Comparison of ENCODE assay signal across 8 cellular contexts in the genomic region with DNA sequence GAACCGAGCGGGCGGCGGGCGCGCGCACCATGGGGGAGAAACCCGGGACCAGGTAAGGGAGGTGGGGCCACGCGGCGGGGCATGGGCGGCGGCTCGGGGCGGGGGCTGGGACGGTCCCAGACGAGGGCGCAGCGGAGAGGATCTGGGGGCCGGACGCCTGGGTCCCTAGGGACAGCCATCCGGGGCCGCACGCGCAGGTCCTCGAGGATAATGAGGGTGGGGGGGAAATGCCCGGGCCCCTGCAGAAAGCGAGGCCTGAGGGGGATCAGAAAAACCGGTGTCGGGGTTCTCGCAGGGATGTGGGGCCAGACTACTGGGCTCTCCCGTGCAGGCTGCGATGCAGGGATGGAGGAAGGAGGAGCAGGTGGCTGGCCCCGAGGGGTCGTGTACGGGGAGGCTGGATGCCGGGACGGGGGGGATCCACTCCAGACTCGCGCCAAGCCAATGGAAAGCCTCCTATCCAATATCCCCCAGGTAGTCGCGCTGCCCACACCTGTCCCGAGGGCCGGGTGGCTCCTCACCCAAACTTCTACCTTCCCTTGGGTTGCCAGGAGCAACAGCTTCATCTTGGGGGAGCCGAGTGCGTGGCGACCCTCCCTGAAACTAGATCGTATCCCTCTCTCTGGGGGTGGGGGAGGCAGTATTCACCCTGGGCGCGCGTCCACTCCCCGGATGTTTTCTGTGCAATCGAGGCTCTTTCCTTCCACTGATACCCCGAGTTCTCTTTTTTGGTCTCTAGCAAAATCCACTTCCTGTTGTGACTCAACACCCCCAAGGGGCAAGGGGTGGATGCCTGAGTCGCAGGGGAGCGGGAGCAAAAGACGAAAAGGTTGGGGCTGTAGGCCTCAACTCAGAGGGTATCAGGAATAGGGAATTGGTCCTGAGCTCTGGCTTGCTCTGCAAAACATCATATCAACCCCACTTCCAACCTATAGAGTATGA. TPM values are rescaled to one million over a fixed set of nuclear protein-coding genes. Genes with fewer than 3 reads are reported as not detected.
DNase-seq lines count a peak whose midpoint lies in the region; ATAC-seq and TF ChIP-seq lines count a peak whose summit lies in the region.

No MANE protein-coding gene starts in this region.

- intact Hi-C loops in activated B cell treated with CpG ODN at 0.5 μM for 24 hours (cut with micrococcal nuclease) (loop anchor here (1.0 to 5.0 kb wide), 13 partner anchors 20 to 775 kb away; partner anchors contain the start of genes CHRNE, DERL2, MED11 and MINK1), mucosa of descending colon (cut with DNase I, micrococcal nuclease) (no loop called here), testis (cut with DNase I; ENCODE audit: low total_unique reads) (no loop called here)
- intact Hi-C loops in dendritic cell treated with granulocyte-macrophage colony-stimulating factor and Interleukin-4, amounts not matched to agents 40 ng/mL and 50 ng/mL, for 4 days (cut with micrococcal nuclease): loop anchor here (1.0 to 2.0 kb wide), 3 partner anchors 20 to 86 kb away; partner anchors contain the start of genes MED11 and PSMB6

- H3K4me3 Mint-ChIP-seq in activated B cell treated with CpG ODN at 0.5 μM for 24 hours: peak overlapping the region; percentile 86
- H3K4me3 Mint-ChIP-seq in dendritic cell treated with granulocyte-macrophage colony-stimulating factor and Interleukin-4, amounts not matched to agents 40 ng/mL and 50 ng/mL, for 4 days: peak overlapping the region; percentile 86

- no peaks in the 10 kb centered on the region for H3K9me3 ChIP-seq in DND-41 (ENCODE audit: insufficient read depth, low read length, severe bottlenecking)
- no peaks in the 10 kb centered on the region for H3K9me3 ChIP-seq in mucosa of descending colon
- H3K9me3 ChIP-seq in testis: no peaks in the 10 kb centered on the region

- H3K27me3 Mint-ChIP-seq in activated B cell treated with CpG ODN at 0.5 μM for 24 hours: no peaks in the 10 kb centered on the region
- no peaks in the 10 kb centered on the region for H3K27me3 Mint-ChIP-seq in dendritic cell treated with granulocyte-macrophage colony-stimulating factor and Interleukin-4, amounts not matched to agents 40 ng/mL and 50 ng/mL, for 4 days

- POLR2A ChIA-PET in activated B cell treated with CpG ODN at 0.5 μM for 24 hours (lab: Charles Lee): interaction anchor here (0.6 to 3.2 kb wide), 10 partner anchors 12 to 237 kb away, joined by 3 to 17 read pairs (median 6); partner anchors contain the start of genes C17orf107, GLTPD2, MED11 and PFN1

- H3K4me1 ChIP-seq in DND-41 (ENCODE audit: insufficient read depth, low read length) (peaks cover 59% of the 10 kb centered on the region), mucosa of descending colon (ENCODE audit: low read depth) (peaks cover 17% of the 10 kb centered on the region), testis (peaks cover 3% of the 10 kb centered on the region)

- peaks cover 44% of the 10 kb centered on the region for H3K79me2 ChIP-seq in DND-41 (ENCODE audit: insufficient read depth, low read length)

- H3K4me3 ChIP-seq in DND-41 (ENCODE audit: low read depth in 1 of 2, low read length in 2 of 2): peak overlapping the region; percentile 52 to 71
- H3K4me3 ChIP-seq in mucosa of descending colon: peak overlapping the region; percentile 19
- H3K4me3 ChIP-seq in testis: peak overlapping the region; percentile 64 to 65

- CTCF ChIA-PET in activated B cell treated with CpG ODN at 0.5 μM for 24 hours (lab: Charles Lee): interaction anchor here (0.8 to 3.1 kb wide), 8 partner anchors 20 to 198 kb away, joined by 3 to 13 read pairs (median 4); partner anchors contain the start of genes C17orf107 and MED11

- H3K27me3 ChIP-seq in DND-41 (ENCODE audit: insufficient read depth, low read length, poor library complexity): no peaks in the 10 kb centered on the region
- H3K27me3 ChIP-seq in testis: no peaks in the 10 kb centered on the region

- peak overlapping the region; percentile 94 for H3K4me2 ChIP-seq in DND-41 (ENCODE audit: insufficient read depth, low read length)

- peaks cover 48% of the 10 kb centered on the region for H3K4me1 Mint-ChIP-seq in activated B cell treated with CpG ODN at 0.5 μM for 24 hours
- H3K4me1 Mint-ChIP-seq in dendritic cell treated with granulocyte-macrophage colony-stimulating factor and Interleukin-4, amounts not matched to agents 40 ng/mL and 50 ng/mL, for 4 days (ENCODE audit: low read depth): peaks cover 56% of the 10 kb centered on the region

- H3K9me3 Mint-ChIP-seq in activated B cell treated with CpG ODN at 0.5 μM for 24 hours: no peaks in the 10 kb centered on the region
- H3K9me3 Mint-ChIP-seq in dendritic cell treated with granulocyte-macrophage colony-stimulating factor and Interleukin-4, amounts not matched to agents 40 ng/mL and 50 ng/mL, for 4 days: no peaks in the 10 kb centered on the region

- H3K27ac ChIP-seq in DND-41 (ENCODE audit: low read length): peak overlapping the region; percentile 74
- H3K27ac ChIP-seq in testis: peak overlapping the region; percentile 46 to 86

- H3K36me3 Mint-ChIP-seq in activated B cell treated with CpG ODN at 0.5 μM for 24 hours (ENCODE audit: low read depth): peaks cover 8% of the 10 kb centered on the region
- peaks cover 57% of the 10 kb centered on the region for H3K36me3 Mint-ChIP-seq in dendritic cell treated with granulocyte-macrophage colony-stimulating factor and Interleukin-4, amounts not matched to agents 40 ng/mL and 50 ng/mL, for 4 days (ENCODE audit: low read depth)

- TF ChIP-seq POLR2A in testis (IDR thresholded peaks at IDR 0.05): no peak

- DNase-seq in DND-41 (peak; percentile 47), activated B cell treated with CpG ODN at 0.5 μM for 24 hours (no peak), mucosa of descending colon (peak in 2 of 3 donors; percentile 38 to 76), testis (no peak), KG1 (lab: John Stamatoyannopoulos, UW) (no peak), ecto neural progenitor cell (ENCODE audit: low spot score) (no peak)

- H2AFZ ChIP-seq in DND-41 (ENCODE audit: low read depth, low read length): peak overlapping the region; percentile 77

- H3K9ac ChIP-seq in DND-41 (ENCODE audit: low read depth, low read length): peak overlapping the region; percentile 72

- ATAC-seq in DND-41 (ENCODE audit: insufficient read depth, low read depth) (peak; percentile 1; the same call in 1 of the 3 replicates), HG03460 (IDR thresholded peaks at IDR 0.05; ENCODE audit: unreplicated experiment) (peak; percentile 7), activated B cell treated with CpG ODN at 0.5 μM for 24 hours (ENCODE audit: low read depth) (no peak), mucosa of descending colon (peak; percentile 2)

- TF ChIP-seq CTCF in DND-41 (IDR thresholded peaks at IDR 0.05; ENCODE audit: borderline replicate concordance, extremely low read depth, low read length, poor library complexity, severe bottlenecking) (no peak), activated B cell treated with CpG ODN at 0.5 μM for 24 hours (IDR thresholded peaks at IDR 0.05) (no peak), mucosa of descending colon (IDR thresholded peaks at IDR 0.05) (no peak), testis (IDR thresholded peaks at IDR 0.05) (no peak)

- peaks cover 29% of the 10 kb centered on the region for H4K20me1 ChIP-seq in DND-41 (ENCODE audit: insufficient read depth, low read length)

- H3K36me3 ChIP-seq in DND-41 (ENCODE audit: insufficient read depth, low read length): peaks cover 16% of the 10 kb centered on the region
- no peaks in the 10 kb centered on the region for H3K36me3 ChIP-seq in mucosa of descending colon (ENCODE audit: low read depth)
- no peaks in the 10 kb centered on the region for H3K36me3 ChIP-seq in testis (ENCODE audit: low read depth, missing control alignments)

- 7% methylated on average over 52 to 56 of the region's 57 CpGs for WGBS in testis, 2 donors

- H3K27ac Mint-ChIP-seq in activated B cell treated with CpG ODN at 0.5 μM for 24 hours: peak overlapping the region; percentile 83
- H3K27ac Mint-ChIP-seq in dendritic cell treated with granulocyte-macrophage colony-stimulating factor and Interleukin-4, amounts not matched to agents 40 ng/mL and 50 ng/mL, for 4 days: peak overlapping the region; percentile 95

RNA-seq across cellular contexts. Expression of gene ARRB2, which starts 0.5 kb away (rescaled TPM):
- 45.1 and 52.0 TPM in 2 replicates for total RNA-seq in activated B cell treated with CpG ODN at 0.5 μM for 24 hours
- total RNA-seq in mucosa of descending colon: 10 to 100 TPM; 29.7 to 56.5 (median 49.9) TPM
- total RNA-seq in testis: 10 to 100 TPM; 13.5 to 19.5 TPM
- 23.0 TPM for polyA plus RNA-seq in testis (ENCODE audit: insufficient read depth, low read depth, low replicate concordance)

RNA-seq across cellular contexts. Expression of gene PELP1, which starts 7.0 kb away (rescaled TPM):
- 71.7 and 79.4 TPM in 2 replicates for total RNA-seq in activated B cell treated with CpG ODN at 0.5 μM for 24 hours
- total RNA-seq in mucosa of descending colon: 10 to 100 TPM; 30.1 to 51.2 (median 35.6) TPM
- 10 to 100 TPM; 88.0 to 88.1 TPM for total RNA-seq in testis
- polyA plus RNA-seq in testis (ENCODE audit: insufficient read depth, low read depth, low replicate concordance): 74.4 TPM

RNA-seq across cellular contexts. Expression of gene MED11, which starts 20.3 kb away (rescaled TPM):
- total RNA-seq in activated B cell treated with CpG ODN at 0.5 μM for 24 hours: 22.9 and 23.6 TPM in 2 replicates
- total RNA-seq in mucosa of descending colon: 10 to 100 TPM; 21.4 to 28.3 (median 22.2) TPM
- 10 to 100 TPM; 28.7 to 33.7 TPM for total RNA-seq in testis
- polyA plus RNA-seq in testis (ENCODE audit: insufficient read depth, low read depth, low replicate concordance): 24.6 TPM

RNA-seq across cellular contexts. Expression of gene ZMYND15, which starts 28.7 kb away (rescaled TPM):
- total RNA-seq in activated B cell treated with CpG ODN at 0.5 μM for 24 hours: 0.15 and 0.31 TPM in 2 replicates
- total RNA-seq in mucosa of descending colon: 1 to 10 TPM; 1.2 to 1.4 (median 1.3) TPM
- 10 to 100 TPM; 23.7 to 25.2 TPM for total RNA-seq in testis
- polyA plus RNA-seq in testis (ENCODE audit: insufficient read depth, low read depth, low replicate concordance): 78.7 TPM

RNA-seq across cellular contexts. Expression of gene CXCL16, which starts 28.8 kb away (rescaled TPM):
- total RNA-seq in activated B cell treated with CpG ODN at 0.5 μM for 24 hours (3.0 and 3.5 TPM in 2 replicates), mucosa of descending colon (10 to 100 TPM; 20.3 to 41.9 (median 30.2) TPM), testis (100 to 1,000 TPM in 1 of 2 donors, 10 to 100 TPM in 1; 53.0 to 172 TPM)
- polyA plus RNA-seq in testis (ENCODE audit: insufficient read depth, low read depth, low replicate concordance): 201 TPM

Comparison
In these comparisons a context has a peak if more than half of its experiments do, and no peak if none do; other contexts are left out.
1. DNase-seq: peak in DND-41 (single experiment) and mucosa of descending colon (2 of 3); none in activated B cell treated with CpG ODN at 0.5 μM for 24 hours (single experiment), testis (single experiment), KG1 (single experiment) and ecto neural progenitor cell (single experiment).
2. intact Hi-C loops: an anchor here in activated B cell treated with CpG ODN at 0.5 μM for 24 hours (1.0 to 5.0 kb wide) and dendritic cell treated with granulocyte-macrophage colony-stimulating factor and Interleukin-4, amounts not matched to agents 40 ng/mL and 50 ng/mL, for 4 days (1.0 to 2.0 kb wide); none called in mucosa of descending colon and testis.
3. Peak in every context shown above with its lines, with median percentiles within 50 percentile points of each other: H3K4me3 ChIP-seq.